ENCODE assay signal across 24 cellular contexts in genomic region chr6:127821431-127821830, GRCh38.
DNase-seq lines count a peak whose midpoint lies in the region; ATAC-seq and TF ChIP-seq lines count a peak whose summit lies in the region.
"Had no signal": no experiment of that assay in that cellular context is flagged by ENCODE, and none has a peak within 500 bp of the region (broad histone marks: within the 10 kb centered on the region; RNA-seq: fewer than 3 reads in every experiment).

No MANE protein-coding gene starts in this region.

- no peak overlapping the region for H3K4me3 Mint-ChIP-seq in activated T-cell treated with anti-CD3 and anti-CD28 coated beads, Interleukin-2, amount 50 U/mL, for 4 hours
- peak overlapping the region; percentile 50 for H3K4me3 Mint-ChIP-seq in CD4-positive, alpha-beta T cell
- H3K4me3 Mint-ChIP-seq in activated naive CD8-positive, alpha-beta T cell treated with anti-CD3 and anti-CD28 coated beads, Interleukin-2, amount 50 U/mL, for 24 hours = no peak overlapping the region
- no peak overlapping the region for H3K4me3 Mint-ChIP-seq in MCF 10A (ENCODE audit: unreplicated experiment)

- peaks cover 31% of the 10 kb centered on the region for H3K36me3 Mint-ChIP-seq in activated T-cell treated with anti-CD3 and anti-CD28 coated beads, Interleukin-2, amount 50 U/mL, for 4 hours (ENCODE audit: insufficient read depth)
- H3K36me3 Mint-ChIP-seq in CD4-positive, alpha-beta T cell (ENCODE audit: low read depth) = peaks cover 68% of the 10 kb centered on the region
- peaks cover 31% of the 10 kb centered on the region for H3K36me3 Mint-ChIP-seq in activated naive CD8-positive, alpha-beta T cell treated with anti-CD3 and anti-CD28 coated beads, Interleukin-2, amount 50 U/mL, for 24 hours (ENCODE audit: low read depth)
- H3K36me3 Mint-ChIP-seq in MCF 10A (ENCODE audit: insufficient read depth, unreplicated experiment) = no peaks in the 10 kb centered on the region

- DNase-seq in activated T-cell treated with anti-CD3 and anti-CD28 coated beads, Interleukin-2, amount 50 U/mL, for 4 hours = no peak
- DNase-seq in activated T-cell treated with anti-CD3 and anti-CD28 coated beads for 4 hours (no peak), MCF 10A (ENCODE audit: unreplicated experiment) (no peak), AML-193 (lab: John Stamatoyannopoulos, UW) (no peak), GM10248 (ENCODE audit: extremely low spot score) (no peak)
- no peak for DNase-seq in CD4-positive, alpha-beta T cell
- no peak for DNase-seq in activated naive CD8-positive, alpha-beta T cell treated with anti-CD3 and anti-CD28 coated beads, Interleukin-2, amount 50 U/mL, for 24 hours
- DNase-seq: Calu3, DND-41, IMR-90, KG1, NCI-H1048, NCI-H1417, NCI-H1694, NCI-H2029 treated with DMSO at 0.1 percent for 48 hours, NCI-H446 treated with DMSO at 0.1 percent for 48 hours, NCI-H526, NCI-H82, Right ventricle myocardium superior, RPMI8226 had no signal

- H3K27ac Mint-ChIP-seq in CD4-positive, alpha-beta T cell = peak overlapping the region; percentile 79
- H3K27ac Mint-ChIP-seq in activated naive CD8-positive, alpha-beta T cell treated with anti-CD3 and anti-CD28 coated beads, Interleukin-2, amount 50 U/mL, for 24 hours = peak overlapping the region; percentile 49
- no peak overlapping the region for H3K27ac Mint-ChIP-seq in MCF 10A (ENCODE audit: low read depth, unreplicated experiment)

- H3K9me3 ChIP-seq in CD4-positive, alpha-beta T cell (ENCODE audit: control insufficient read depth, low read length) = no peaks in the 10 kb centered on the region
- H3K9me3 ChIP-seq: SJSA1 had no signal

- peak; percentile 73 to 76 for ATAC-seq in activated T-cell treated with anti-CD3 and anti-CD28 coated beads, Interleukin-2, amount 50 U/mL, for 4 hours
- ATAC-seq in CD4-positive, alpha-beta T cell (ENCODE audit: poor library complexity) = peak; percentile 41
- peak; percentile 52 for ATAC-seq in activated naive CD8-positive, alpha-beta T cell treated with anti-CD3 and anti-CD28 coated beads, Interleukin-2, amount 50 U/mL, for 24 hours
- ATAC-seq: HCT116 had no signal

- POLR2A ChIA-PET in CD4-positive, alpha-beta T cell (lab: Charles Lee) = interaction anchor here (1.0 kb wide), 1 partner anchor 33 kb away, joined by 3 read pairs; no protein-coding TSS in a partner anchor
- POLR2A ChIA-PET in MCF 10A (lab: Yijun Ruan, JAX) = no interaction called here
- POLR2A ChIA-PET in GM10248 (lab: Yijun Ruan, JAX) = no interaction called here

- no peak overlapping the region for H3K27ac ChIP-seq in CD4-positive, alpha-beta T cell (ENCODE audit: low read depth, low read length)
- no peak overlapping the region for H3K27ac ChIP-seq in KMS-11
- H3K27ac ChIP-seq: C4-2B, SJSA1 had no signal

- CTCF ChIA-PET in CD4-positive, alpha-beta T cell (lab: Charles Lee) = interaction anchor here (1.0 to 1.1 kb wide), 2 partner anchors 12 to 23 kb away, joined by 3 read pairs; no protein-coding TSS in a partner anchor
- CTCF ChIA-PET in MCF 10A (lab: Yijun Ruan, JAX) (no interaction called here), GM10248 (lab: Yijun Ruan, JAX) (interaction anchor here (1.0 to 2.2 kb wide), 3 partner anchors 10 to 34 kb away, joined by 3 to 5 read pairs (median 4); no protein-coding TSS in a partner anchor)

- 0 out of 2 replicates have a peak overlapping the region, but pooled peaks have one; percentile 7 for H3K4me2 ChIP-seq in KMS-11

- H3K79me2 ChIP-seq in KMS-11 (ENCODE audit: insufficient read depth, low read depth) = peaks cover 74% of the 10 kb centered on the region

- intact Hi-C loops in CD4-positive, alpha-beta T cell (cut with DNase I, micrococcal nuclease) = no loop called here
- intact Hi-C loops in MCF 10A (cut with micrococcal nuclease) = no loop called here

- peaks cover 69% of the 10 kb centered on the region for H3K4me1 Mint-ChIP-seq in activated T-cell treated with anti-CD3 and anti-CD28 coated beads, Interleukin-2, amount 50 U/mL, for 4 hours (ENCODE audit: low read depth)
- H3K4me1 Mint-ChIP-seq in CD4-positive, alpha-beta T cell (ENCODE audit: low read depth) = peaks cover 90% of the 10 kb centered on the region
- H3K4me1 Mint-ChIP-seq in activated naive CD8-positive, alpha-beta T cell treated with anti-CD3 and anti-CD28 coated beads, Interleukin-2, amount 50 U/mL, for 24 hours = peaks cover 71% of the 10 kb centered on the region
- no peaks in the 10 kb centered on the region for H3K4me1 Mint-ChIP-seq in MCF 10A (ENCODE audit: insufficient read depth, unreplicated experiment)

- no peak overlapping the region for H3K4me3 ChIP-seq in KMS-11 (IDR thresholded peaks at IDR 0.05; ENCODE audit: insufficient read depth, low read depth, low read length)
- H3K4me3 ChIP-seq: SJSA1 had no signal

- H2AFZ ChIP-seq in KMS-11 (ENCODE audit: low read depth) = no peak overlapping the region

- peaks cover 90% of the 10 kb centered on the region for H3K4me1 ChIP-seq in KMS-11 (ENCODE audit: low read depth, poor library complexity, severe bottlenecking)
- H3K4me1 ChIP-seq: SJSA1 had no signal

- no TSS peak for BruUV-seq in MCF 10A (replicated peaks; lab: Mats Ljungman, UMichigan)

- no peaks in the 10 kb centered on the region for H3K27me3 Mint-ChIP-seq in activated T-cell treated with anti-CD3 and anti-CD28 coated beads, Interleukin-2, amount 50 U/mL, for 4 hours (ENCODE audit: low read depth)
- no peaks in the 10 kb centered on the region for H3K27me3 Mint-ChIP-seq in CD4-positive, alpha-beta T cell
- no peaks in the 10 kb centered on the region for H3K27me3 Mint-ChIP-seq in activated naive CD8-positive, alpha-beta T cell treated with anti-CD3 and anti-CD28 coated beads, Interleukin-2, amount 50 U/mL, for 24 hours
- H3K27me3 Mint-ChIP-seq in MCF 10A (ENCODE audit: insufficient read depth, unreplicated experiment) = peaks cover 95% of the 10 kb centered on the region

- H3K9ac ChIP-seq in KMS-11 = no peak overlapping the region

- peaks cover 16% of the 10 kb centered on the region for H4K20me1 ChIP-seq in KMS-11 (ENCODE audit: insufficient read depth)

- peaks cover 8% of the 10 kb centered on the region for H3K9me3 Mint-ChIP-seq in activated T-cell treated with anti-CD3 and anti-CD28 coated beads, Interleukin-2, amount 50 U/mL, for 4 hours
- peaks cover 3% of the 10 kb centered on the region for H3K9me3 Mint-ChIP-seq in CD4-positive, alpha-beta T cell
- H3K9me3 Mint-ChIP-seq in activated naive CD8-positive, alpha-beta T cell treated with anti-CD3 and anti-CD28 coated beads, Interleukin-2, amount 50 U/mL, for 24 hours = peaks cover 16% of the 10 kb centered on the region
- H3K9me3 Mint-ChIP-seq in MCF 10A (ENCODE audit: unreplicated experiment) = no peaks in the 10 kb centered on the region

- H3K27me3 ChIP-seq in CD4-positive, alpha-beta T cell (ENCODE audit: control insufficient read depth, insufficient read depth, low read length) = no peaks in the 10 kb centered on the region
- H3K27me3 ChIP-seq in KMS-11 (ENCODE audit: insufficient read depth, low read depth) = no peaks in the 10 kb centered on the region
- H3K27me3 ChIP-seq: SJSA1 had no signal

- no peaks in the 10 kb centered on the region for H3K36me3 ChIP-seq in KMS-11 (ENCODE audit: insufficient read depth)
- H3K36me3 ChIP-seq: SJSA1 had no signal

- TF ChIP-seq CTCF in CD4-positive, alpha-beta T cell (IDR thresholded peaks at IDR 0.05) = no peak
- TF ChIP-seq CTCF in KMS-11 (conservative IDR thresholded peaks at IDR 0.05; ENCODE audit: low read depth, low read length) (no peak), MCF 10A (IDR thresholded peaks at IDR 0.05; ENCODE audit: unreplicated experiment) (no peak), GM10248 (IDR thresholded peaks at IDR 0.05; ENCODE audit: control extremely low read depth, extremely low read depth, low read depth, missing control alignments) (no peak)
